In genomic region chr5:135324160-135324559, GRCh38 we compare ENCODE assay signal across 22 cellular contexts.
DNase-seq lines count a peak whose midpoint lies in the region; ATAC-seq, FAIRE-seq and TF ChIP-seq lines count a peak whose summit lies in the region.
"Had no signal": no experiment of that assay in that cellular context is flagged by ENCODE, and none has a peak within 500 bp of the region (broad histone marks: within the 10 kb centered on the region; RNA-seq: fewer than 3 reads in every experiment).

No MANE protein-coding gene starts in this region.

- H3K4me3 Mint-ChIP-seq in activated CD8-positive, alpha-beta memory T cell treated with anti-CD3 and anti-CD28 coated beads, Interleukin-2, amount 10 ng/mL, durations not matched to agents 7 days and 5 days, result no peak overlapping the region
- H3K4me3 Mint-ChIP-seq in CD4-positive, alpha-beta T cell, result no peak overlapping the region
- H3K4me3 Mint-ChIP-seq in astrocyte (ENCODE audit: unreplicated experiment), result no peak overlapping the region
- no peak overlapping the region for H3K4me3 Mint-ChIP-seq in naive thymus-derived CD4-positive, alpha-beta T cell

- H2AFZ ChIP-seq in astrocyte (ENCODE audit: low read depth, low read length), result no peak overlapping the region

- no peak overlapping the region for H3K4me2 ChIP-seq in astrocyte (ENCODE audit: low read length)
- H3K4me2 ChIP-seq: A549 had no signal

- H3K27me3 ChIP-seq in CD4-positive, alpha-beta T cell (ENCODE audit: control insufficient read depth, insufficient read depth, low read length), result no peaks in the 10 kb centered on the region
- no peaks in the 10 kb centered on the region for H3K27me3 ChIP-seq in astrocyte (ENCODE audit: insufficient read depth, low read length)
- no peaks in the 10 kb centered on the region for H3K27me3 ChIP-seq in naive thymus-derived CD4-positive, alpha-beta T cell (ENCODE audit: control insufficient read depth in 2 of 2, insufficient read depth in 2 of 2, low read length in 2 of 2)

- H3K9ac ChIP-seq in astrocyte (ENCODE audit: low read length), result no peak overlapping the region

- peak; percentile 30 for DNase-seq in activated CD8-positive, alpha-beta memory T cell treated with anti-CD3 and anti-CD28 coated beads, Interleukin-2, amount 50 U/mL, for 48 hours
- DNase-seq in activated CD8-positive, alpha-beta memory T cell treated with anti-CD3 and anti-CD28 coated beads, Interleukin-2, amount 10 ng/mL, durations not matched to agents 7 days and 5 days, result no peak
- DNase-seq in CD4-positive, alpha-beta T cell, result no peak
- DNase-seq in astrocyte (ENCODE audit: low read depth) (no peak), SW480 (ENCODE audit: low spot score) (no peak)
- no peak for DNase-seq in naive thymus-derived CD4-positive, alpha-beta T cell
- DNase-seq: C1 segment of cervical spinal cord; DMS53; H7; NCI-H1417 treated with DMSO at 0.1 percent for 48 hours; NCI-H1930; NCI-H2171; NCI-H446 treated with DMSO at 0.1 percent for 48 hours; NK-92 treated with Interleukin-12 subunit alpha and Interleukin-12 subunit beta, amount 100 ng/mL, for 24 hours; OCI-M1; RPMI8226 had no signal

- no peaks in the 10 kb centered on the region for H3K9me3 Mint-ChIP-seq in activated CD8-positive, alpha-beta memory T cell treated with anti-CD3 and anti-CD28 coated beads, Interleukin-2, amount 10 ng/mL, durations not matched to agents 7 days and 5 days (ENCODE audit: low read depth)
- H3K9me3 Mint-ChIP-seq in CD4-positive, alpha-beta T cell, result no peaks in the 10 kb centered on the region
- H3K9me3 Mint-ChIP-seq in astrocyte (ENCODE audit: unreplicated experiment), result no peaks in the 10 kb centered on the region
- no peaks in the 10 kb centered on the region for H3K9me3 Mint-ChIP-seq in naive thymus-derived CD4-positive, alpha-beta T cell

- H3K27ac ChIP-seq in CD4-positive, alpha-beta T cell (ENCODE audit: low read depth, low read length), result no peak overlapping the region
- H3K27ac ChIP-seq in astrocyte (ENCODE audit: low read depth, low read length), result no peak overlapping the region
- H3K27ac ChIP-seq in naive thymus-derived CD4-positive, alpha-beta T cell (ENCODE audit: low read depth, low read length), result no peak overlapping the region
- H3K27ac ChIP-seq: A549, HL-60 had no signal

- no peak for TF ChIP-seq CTCF in CD4-positive, alpha-beta T cell (IDR thresholded peaks at IDR 0.05)
- no peak for TF ChIP-seq CTCF in astrocyte (IDR thresholded peaks at IDR 0.05; ENCODE audit: insufficient read depth, low read depth, low read length)

- no peaks in the 10 kb centered on the region for H3K9me3 ChIP-seq in CD4-positive, alpha-beta T cell (ENCODE audit: control insufficient read depth, low read length)
- H3K9me3 ChIP-seq in astrocyte (ENCODE audit: insufficient read depth, low read depth, low read length), result no peaks in the 10 kb centered on the region
- no peaks in the 10 kb centered on the region for H3K9me3 ChIP-seq in naive thymus-derived CD4-positive, alpha-beta T cell (ENCODE audit: control insufficient read depth in 2 of 3, low read length in 3 of 3)
- H3K9me3 ChIP-seq: A549, Caco-2 had no signal

- no peak for ATAC-seq in activated CD8-positive, alpha-beta memory T cell treated with anti-CD3 and anti-CD28 coated beads, Interleukin-2, amount 10 ng/mL, durations not matched to agents 7 days and 5 days
- ATAC-seq in CD4-positive, alpha-beta T cell (ENCODE audit: poor library complexity), result no peak
- ATAC-seq in naive thymus-derived CD4-positive, alpha-beta T cell, result no peak
- ATAC-seq in HG03108 (IDR thresholded peaks at IDR 0.05; ENCODE audit: unreplicated experiment) (no peak), HG02885 (IDR thresholded peaks at IDR 0.05; ENCODE audit: poor library complexity, unreplicated experiment) (no peak)
- ATAC-seq: A549 had no signal

- peaks cover 8% of the 10 kb centered on the region for H3K4me1 Mint-ChIP-seq in activated CD8-positive, alpha-beta memory T cell treated with anti-CD3 and anti-CD28 coated beads, Interleukin-2, amount 10 ng/mL, durations not matched to agents 7 days and 5 days
- H3K4me1 Mint-ChIP-seq in CD4-positive, alpha-beta T cell (ENCODE audit: low read depth), result peaks cover 21% of the 10 kb centered on the region
- no peaks in the 10 kb centered on the region for H3K4me1 Mint-ChIP-seq in astrocyte (ENCODE audit: low read depth, unreplicated experiment)
- peaks cover 10 to 29% (median 24%) of the 10 kb centered on the region in 7 donors for H3K4me1 Mint-ChIP-seq in naive thymus-derived CD4-positive, alpha-beta T cell

- no peaks in the 10 kb centered on the region for H3K4me1 ChIP-seq in astrocyte (ENCODE audit: insufficient read depth, low read length)
- peaks cover 0 to 21% of the 10 kb centered on the region in 2 donors for H3K4me1 ChIP-seq in naive thymus-derived CD4-positive, alpha-beta T cell (ENCODE audit: control insufficient read depth in 2 of 2, insufficient read depth in 2 of 2, low read length in 2 of 2)
- H3K4me1 ChIP-seq: A549 had no signal

- intact Hi-C loops in CD4-positive, alpha-beta T cell (cut with DNase I, micrococcal nuclease), result no loop called here
- intact Hi-C loops in naive thymus-derived CD4-positive, alpha-beta T cell (cut with micrococcal nuclease), result loop anchor here in 1 of 2 donors (10.0 kb wide), 1 partner anchor 289 kb away; the partner anchor contains the start of gene PITX1

- no peak overlapping the region for H3K27ac Mint-ChIP-seq in activated CD8-positive, alpha-beta memory T cell treated with anti-CD3 and anti-CD28 coated beads, Interleukin-2, amount 10 ng/mL, durations not matched to agents 7 days and 5 days
- peak overlapping the region; percentile 50 for H3K27ac Mint-ChIP-seq in CD4-positive, alpha-beta T cell
- peak overlapping the region; percentile 26 for H3K27ac Mint-ChIP-seq in astrocyte (ENCODE audit: unreplicated experiment)
- peak overlapping the region in 7 of 9 donors; percentile 36 to 86 (median 74) for H3K27ac Mint-ChIP-seq in naive thymus-derived CD4-positive, alpha-beta T cell

- no peaks in the 10 kb centered on the region for H3K79me2 ChIP-seq in astrocyte (ENCODE audit: insufficient read depth, low read length)

- CTCF ChIA-PET in activated CD8-positive, alpha-beta memory T cell treated with anti-CD3 and anti-CD28 coated beads, Interleukin-2, amount 10 ng/mL, durations not matched to agents 7 days and 5 days (lab: Charles Lee), result interaction anchor here (2.1 kb wide), 1 partner anchor 11 kb away, joined by 5 read pairs; no protein-coding TSS in a partner anchor
- CTCF ChIA-PET in CD4-positive, alpha-beta T cell (lab: Charles Lee), result no interaction called here
- CTCF ChIA-PET in naive thymus-derived CD4-positive, alpha-beta T cell (lab: Charles Lee), result interaction anchor here (1.3 kb wide), 1 partner anchor 8 kb away, joined by 4 read pairs; no protein-coding TSS in a partner anchor

- H3K36me3 Mint-ChIP-seq in activated CD8-positive, alpha-beta memory T cell treated with anti-CD3 and anti-CD28 coated beads, Interleukin-2, amount 10 ng/mL, durations not matched to agents 7 days and 5 days, result no peaks in the 10 kb centered on the region
- peaks cover 6% of the 10 kb centered on the region for H3K36me3 Mint-ChIP-seq in CD4-positive, alpha-beta T cell (ENCODE audit: low read depth)
- peaks cover 1% of the 10 kb centered on the region for H3K36me3 Mint-ChIP-seq in astrocyte (ENCODE audit: low read depth, unreplicated experiment)
- H3K36me3 Mint-ChIP-seq in naive thymus-derived CD4-positive, alpha-beta T cell, result no peaks in the 10 kb centered on the region

- no peaks in the 10 kb centered on the region for H3K27me3 Mint-ChIP-seq in activated CD8-positive, alpha-beta memory T cell treated with anti-CD3 and anti-CD28 coated beads, Interleukin-2, amount 10 ng/mL, durations not matched to agents 7 days and 5 days
- no peaks in the 10 kb centered on the region for H3K27me3 Mint-ChIP-seq in CD4-positive, alpha-beta T cell
- peaks cover 33% of the 10 kb centered on the region for H3K27me3 Mint-ChIP-seq in astrocyte (ENCODE audit: low read depth, unreplicated experiment)
- no peaks in the 10 kb centered on the region for H3K27me3 Mint-ChIP-seq in naive thymus-derived CD4-positive, alpha-beta T cell

- H3K36me3 ChIP-seq in astrocyte (ENCODE audit: insufficient read depth, low read length), result no peaks in the 10 kb centered on the region
- H3K36me3 ChIP-seq in naive thymus-derived CD4-positive, alpha-beta T cell (ENCODE audit: control insufficient read depth in 2 of 3, insufficient read depth in 3 of 3, low read length in 3 of 3), result no peaks in the 10 kb centered on the region

- H4K20me1 ChIP-seq in astrocyte (ENCODE audit: insufficient read depth, low read length), result no peaks in the 10 kb centered on the region

- POLR2A ChIA-PET in CD4-positive, alpha-beta T cell (lab: Charles Lee), result no interaction called here
- POLR2A ChIA-PET in naive thymus-derived CD4-positive, alpha-beta T cell (lab: Charles Lee), result interaction anchor here (0.8 to 3.6 kb wide), 2 partner anchors 14 to 54 kb away, joined by 3 to 9 read pairs; no protein-coding TSS in a partner anchor

- FAIRE-seq in astrocyte (lab: Jason Lieb, UNC), result no peak
- FAIRE-seq: A549, HTR-8/SVneo had no signal

- no peak overlapping the region for H3K4me3 ChIP-seq in astrocyte (ENCODE audit: insufficient read depth, low read depth, low read length)
- H3K4me3 ChIP-seq in naive thymus-derived CD4-positive, alpha-beta T cell (ENCODE audit: low read length), result no peak overlapping the region
- H3K4me3 ChIP-seq: A549 had no signal
